Comparison of ENCODE assay signal across 17 cellular contexts in genomic region chr1:239657291-239657690, GRCh38.
DNase-seq lines count a peak whose midpoint lies in the region; ATAC-seq, FAIRE-seq and TF ChIP-seq lines count a peak whose summit lies in the region.
"Had no signal": no experiment of that assay in that cellular context is flagged by ENCODE, and none has a peak within 500 bp of the region (broad histone marks: within the 10 kb centered on the region; RNA-seq: fewer than 3 reads in every experiment).

No MANE protein-coding gene starts in this region.

- FAIRE-seq in HepG2 (lab: Jason Lieb, UNC) (no peak), K562 (lab: Jason Lieb, UNC) (peak; percentile 29)

- H3K4me1 Mint-ChIP-seq in HFFc6 (ENCODE audit: low read depth) = no peaks in the 10 kb centered on the region; the same call in 1 of the 2 replicates
- H3K4me1 Mint-ChIP-seq: CD8-positive, alpha-beta memory T cell had no signal

- H3K4me3 Mint-ChIP-seq in HFFc6 = no peak overlapping the region
- H3K4me3 Mint-ChIP-seq: CD4-positive, CD25-positive, alpha-beta regulatory T cell; CD8-positive, alpha-beta memory T cell had no signal

- H3K27ac ChIP-seq in right lobe of liver (no peak overlapping the region), HepG2 (ENCODE audit: extremely low read length, insufficient read depth, low read length) (no peak overlapping the region), K562 (ENCODE audit: extremely low read depth, low read depth, low read length) (no peak overlapping the region)

- TF ChIP-seq RAD21 in HepG2 (CRISPR knock-in tag; IDR thresholded peaks at IDR 0.05) (no peak), K562 (CRISPR knock-in tag; conservative IDR thresholded peaks at IDR 0.05 in 1 of 2, IDR thresholded peaks at IDR 0.05 in 1 of 2) (no peak)

- H3K36me3 ChIP-seq in right lobe of liver = no peaks in the 10 kb centered on the region
- no peaks in the 10 kb centered on the region for H3K36me3 ChIP-seq in HepG2 (replicated peaks in 1 of 2; ENCODE audit: control insufficient read depth in 1 of 2, insufficient read depth in 2 of 2, low read length in 2 of 2)
- no peaks in the 10 kb centered on the region for H3K36me3 ChIP-seq in K562 (ENCODE audit: control insufficient read depth, insufficient read depth, low read length)
- H3K36me3 ChIP-seq: BE2C had no signal

- H3K4me3 ChIP-seq in right lobe of liver = no peak overlapping the region
- H3K4me3 ChIP-seq in HepG2 (replicated peaks in 1 of 3; ENCODE audit: insufficient read depth in 1 of 3, low read depth in 2 of 3, low read length in 3 of 3) = no peak overlapping the region
- H3K4me3 ChIP-seq in K562 = no peak overlapping the region

- TF ChIP-seq EP300 in HepG2 (IDR thresholded peaks at IDR 0.05; ENCODE audit: low read depth in 2 of 2, low read length in 2 of 2) (no peak), HepG2 (CRISPR knock-in tag; IDR thresholded peaks at IDR 0.05; ENCODE audit: borderline replicate concordance) (no peak), K562 (IDR thresholded peaks at IDR 0.05; ENCODE audit: low read length) (no peak)

- intact Hi-C loops in right lobe of liver (cut with DNase I) = no loop called here
- intact Hi-C loops in HepG2 (cut with micrococcal nuclease; ENCODE audit: unreplicated experiment) = loop anchor here (2.0 kb wide), 1 partner anchor 74 kb away; no protein-coding TSS in a partner anchor
- intact Hi-C loops in K562 (cut with micrococcal nuclease) = no loop called here

- POLR2A ChIA-PET in HepG2 (lab: Yijun Ruan, JAX) (no interaction called here), K562 (lab: Yijun Ruan, JAX) (no interaction called here)

- no peak for DNase-seq in right lobe of liver
- DNase-seq in HepG2 (ENCODE audit: low spot score) = no peak
- peak; percentile 5 for DNase-seq in HFFc6
- no peak for DNase-seq in K562 (ENCODE audit: extremely low read depth in 1 of 4, low spot score in 3 of 4)
- no peak for DNase-seq in activated CD4-positive, alpha-beta T cell treated with anti-CD3 and anti-CD28 coated beads, Interleukin-2, amount 50 U/mL, for 48 hours
- DNase-seq in epidermal melanocyte (ENCODE audit: insufficient read length, low spot score) = no peak
- DNase-seq: ACHN; BE2C; C1 segment of cervical spinal cord; CD4-positive, CD25-positive, alpha-beta regulatory T cell; CD8-positive, alpha-beta memory T cell; COR-L47; GF-D8; GOT3; H7 had no signal

- no peaks in the 10 kb centered on the region for H3K9me1 ChIP-seq in K562 (ENCODE audit: control insufficient read depth, insufficient read depth, low read length)

- H3K27me3 ChIP-seq in right lobe of liver (no peaks in the 10 kb centered on the region), HepG2 (ENCODE audit: control insufficient read depth in 1 of 2, insufficient read depth in 2 of 2, low read length in 2 of 2) (no peaks in the 10 kb centered on the region), K562 (ENCODE audit: control insufficient read depth in 2 of 2, insufficient read depth in 2 of 2, low read length in 2 of 2) (no peaks in the 10 kb centered on the region)
- H3K27me3 ChIP-seq: BE2C had no signal

- no peaks in the 10 kb centered on the region for H3K4me1 ChIP-seq in right lobe of liver
- no peaks in the 10 kb centered on the region for H3K4me1 ChIP-seq in HepG2 (ENCODE audit: insufficient read depth, low read length)
- no peaks in the 10 kb centered on the region for H3K4me1 ChIP-seq in K562 (replicated peaks in 1 of 2; ENCODE audit: control insufficient read depth in 2 of 2, insufficient read depth in 2 of 2, low read length in 2 of 2)
- H3K4me1 ChIP-seq: BE2C had no signal

- H3K9me3 Mint-ChIP-seq in HFFc6 = peaks cover 24% of the 10 kb centered on the region

- BruUV-seq in HepG2 (replicated peaks; lab: Mats Ljungman, UMichigan) (no TSS peak), K562 (replicated peaks; lab: Mats Ljungman, UMichigan) (no TSS peak)

- peaks cover 9% of the 10 kb centered on the region for H3K36me3 Mint-ChIP-seq in HFFc6 (ENCODE audit: low read depth)
- H3K36me3 Mint-ChIP-seq: CD4-positive, CD25-positive, alpha-beta regulatory T cell had no signal

- H3K9ac ChIP-seq in HepG2 (ENCODE audit: insufficient read depth, low read depth, low read length) (no peak overlapping the region), K562 (ENCODE audit: insufficient read depth in 1 of 2, low read depth in 2 of 2, low read length in 2 of 2) (no peak overlapping the region)

- ATAC-seq in right lobe of liver = peak; percentile 25 to 86 (median 74)
- ATAC-seq in HepG2 = no peak
- ATAC-seq in K562 = no peak
- no peak for ATAC-seq in HG03378 (IDR thresholded peaks at IDR 0.05; ENCODE audit: unreplicated experiment)
- ATAC-seq: HCT116 had no signal

- H4K20me1 ChIP-seq in HepG2 (ENCODE audit: insufficient read depth, low read length) (no peaks in the 10 kb centered on the region), K562 (replicated peaks; ENCODE audit: control insufficient read depth, insufficient read depth, low read length) (no peaks in the 10 kb centered on the region)

- no peak overlapping the region for H3K27ac Mint-ChIP-seq in HFFc6
- H3K27ac Mint-ChIP-seq: CD4-positive, CD25-positive, alpha-beta regulatory T cell; CD8-positive, alpha-beta memory T cell had no signal

- WGBS in right lobe of liver (ENCODE audit: insufficient coverage, low coverage, low lambda C conversion rate, missing lambda C conversion rate) = 46% methylated on average over 2 of the region's 2 CpGs
- 43% methylated on average over 2 of the region's 2 CpGs for WGBS in HepG2 (ENCODE audit: low lambda C conversion rate)
- 3% methylated on average over 2 of the region's 2 CpGs for WGBS in K562 (ENCODE audit: insufficient coverage, low coverage, missing lambda C conversion rate)

- H3K79me2 ChIP-seq in HepG2 (ENCODE audit: insufficient read depth, low read length) = no peaks in the 10 kb centered on the region
- H3K79me2 ChIP-seq in K562 (ENCODE audit: control insufficient read depth, insufficient read depth, low read length) = no peaks in the 10 kb centered on the region

- no peaks in the 10 kb centered on the region; the same call in 1 of the 2 replicates for H3K27me3 Mint-ChIP-seq in HFFc6 (ENCODE audit: insufficient read depth)
- H3K27me3 Mint-ChIP-seq: CD8-positive, alpha-beta memory T cell had no signal

- in situ Hi-C loops in HepG2 (cut with HindIII; ENCODE audit: extremely low pct_ligation_motif_present, low pct_unique_long_range_greater_than_20kb) (no loop called here), K562 (cut with MboI) (no loop called here)

- TF ChIP-seq POLR2A in right lobe of liver (IDR thresholded peaks at IDR 0.05) (no peak), HepG2 (IDR thresholded peaks at IDR 0.05; ENCODE audit: insufficient read depth in 1 of 2, low read depth in 2 of 2, low read length in 2 of 2) (no peak), K562 (conservative IDR thresholded peaks at IDR 0.05) (no peak)

- no peak overlapping the region for H2AFZ ChIP-seq in HepG2 (ENCODE audit: low read length)
- H2AFZ ChIP-seq in K562 (ENCODE audit: low read depth, low read length) = no peak overlapping the region

- H3K4me2 ChIP-seq in HepG2 (ENCODE audit: low read depth, low read length) (no peak overlapping the region), K562 (ENCODE audit: insufficient read depth, low read length) (no peak overlapping the region)

- no peak for TF ChIP-seq CTCF in right lobe of liver (IDR thresholded peaks at IDR 0.05)
- TF ChIP-seq CTCF in HepG2 (CRISPR knock-in tag; IDR thresholded peaks at IDR 0.05) = no peak
- TF ChIP-seq CTCF in HFFc6 (IDR thresholded peaks at IDR 0.05) = no peak
- no peak for TF ChIP-seq CTCF in K562 (IDR thresholded peaks at IDR 0.05 in 2 of 3, conservative IDR thresholded peaks at IDR 0.05 in 1 of 3; ENCODE audit: insufficient read depth in 2 of 3, low read depth in 1 of 3, low read length in 3 of 3)

- CTCF ChIA-PET in HepG2 (lab: Yijun Ruan, JAX; ENCODE audit: low intra/inter-chr PET ratio, low total read pairs) = no interaction called here
- CTCF ChIA-PET in K562 (lab: Yijun Ruan, JAX; ENCODE audit: low intra/inter-chr PET ratio) = no interaction called here

- H3K9me3 ChIP-seq in right lobe of liver (no peaks in the 10 kb centered on the region), HepG2 (ENCODE audit: low read length) (peaks cover 39% of the 10 kb centered on the region), K562 (replicated peaks; ENCODE audit: control insufficient read depth, insufficient read depth, low read depth, low read length) (no peaks in the 10 kb centered on the region; the same call in 1 of the 2 replicates)
- H3K9me3 ChIP-seq: BE2C had no signal

TF ChIP-seq in K562, 482 proteins besides CTCF, POLR2A, EP300 and RAD21 (continues in another document):
- TF ChIP-seq RBM25 (IDR thresholded peaks at IDR 0.05; ENCODE audit: low read depth, low read length, severe bottlenecking) (no peak), ZBTB49 (CRISPR knock-in tag; IDR thresholded peaks at IDR 0.05; ENCODE audit: borderline replicate concordance) (no peak), LEF1 (IDR thresholded peaks at IDR 0.05) (no peak), HIVEP1 (CRISPR knock-in tag; IDR thresholded peaks at IDR 0.05) (no peak), PHF8 (IDR thresholded peaks at IDR 0.05; ENCODE audit: borderline replicate concordance, low read length) (no peak), ZFP30 (CRISPR knock-in tag; IDR thresholded peaks at IDR 0.05; ENCODE audit: borderline replicate concordance) (no peak), ZNF76 (CRISPR knock-in tag; IDR thresholded peaks at IDR 0.05; ENCODE audit: borderline replicate concordance) (no peak)

Comparison
In these comparisons a context has a peak if more than half of its experiments do, and no peak if none do; other contexts are left out.
1. ATAC-seq: peak in right lobe of liver (4 of 4); none in HepG2 (single experiment), K562 (single experiment) and HG03378 (single experiment).